In genomic region chr15:98692213-98692612, GRCh38 we compare ENCODE assay signal across 1 cellular context.
TF ChIP-seq lines count a peak whose summit lies in the region.

No MANE protein-coding gene starts in this region.

TF ChIP-seq in HepG2, 621 proteins besides CTCF, POLR2A, EP300 and RAD21 (continued from another document and continues in another):
- no peak for TF ChIP-seq ZBTB25 (CRISPR knock-in tag; IDR thresholded peaks at IDR 0.05)
- TF ChIP-seq ZNF816 (CRISPR knock-in tag; IDR thresholded peaks at IDR 0.05; ENCODE audit: borderline replicate concordance), result no peak
- TF ChIP-seq TGIF2 (CRISPR knock-in tag; IDR thresholded peaks at IDR 0.05), result no peak
- no peak for TF ChIP-seq ZSCAN29 (CRISPR knock-in tag; conservative IDR thresholded peaks at IDR 0.05)
- TF ChIP-seq ZUFSP (CRISPR knock-in tag; IDR thresholded peaks at IDR 0.05; ENCODE audit: borderline replicate concordance), result no peak
- peak; percentile 92 for TF ChIP-seq GATAD2A (CRISPR knock-in tag; IDR thresholded peaks at IDR 0.05)
- peak; percentile 73 for TF ChIP-seq ZNF644 (CRISPR knock-in tag; IDR thresholded peaks at IDR 0.05; ENCODE audit: low read depth)
- TF ChIP-seq ZFP82 (CRISPR knock-in tag; IDR thresholded peaks at IDR 0.05; ENCODE audit: borderline replicate concordance), result no peak
- no peak for TF ChIP-seq FOSL1 (CRISPR knock-in tag; IDR thresholded peaks at IDR 0.05; ENCODE audit: borderline replicate concordance)
- TF ChIP-seq HNF1B (CRISPR knock-in tag; IDR thresholded peaks at IDR 0.05), result peak; percentile 46; the same call in 1 of the 2 replicates
- TF ChIP-seq SAP130 (CRISPR knock-in tag; IDR thresholded peaks at IDR 0.05; ENCODE audit: low read depth), result peak; percentile 56
- no peak for TF ChIP-seq ZNF253 (CRISPR knock-in tag; IDR thresholded peaks at IDR 0.05; ENCODE audit: borderline replicate concordance)
- peak; percentile 54; the same call in 1 of the 2 replicates for TF ChIP-seq CREM (IDR thresholded peaks at IDR 0.05)
- TF ChIP-seq CREM (CRISPR knock-in tag; IDR thresholded peaks at IDR 0.05), result no peak
- TF ChIP-seq KDM3A (CRISPR knock-in tag; IDR thresholded peaks at IDR 0.05; ENCODE audit: low read depth), result no peak
- TF ChIP-seq ZBTB21 (CRISPR knock-in tag; IDR thresholded peaks at IDR 0.05), result no peak
- TF ChIP-seq ZBTB7A (CRISPR knock-in tag; IDR thresholded peaks at IDR 0.05), result peak; percentile 75; the same call in 1 of the 2 replicates
- no peak for TF ChIP-seq MIER2 (CRISPR knock-in tag; IDR thresholded peaks at IDR 0.05)
- TF ChIP-seq FOXP1 (IDR thresholded peaks at IDR 0.05), result no peak
- peak; percentile 64 for TF ChIP-seq FOXP1 (CRISPR knock-in tag; IDR thresholded peaks at IDR 0.05)
- no peak for TF ChIP-seq REL (CRISPR knock-in tag; conservative IDR thresholded peaks at IDR 0.05)
- TF ChIP-seq RFX3 (CRISPR knock-in tag; IDR thresholded peaks at IDR 0.05), result no peak
- no peak for TF ChIP-seq ATAD3A (CRISPR knock-in tag; IDR thresholded peaks at IDR 0.05)
- no peak for TF ChIP-seq ZSCAN21 (CRISPR knock-in tag; IDR thresholded peaks at IDR 0.05; ENCODE audit: borderline replicate concordance)
- TF ChIP-seq AKNA (CRISPR knock-in tag; IDR thresholded peaks at IDR 0.05; ENCODE audit: borderline replicate concordance), result no peak
- TF ChIP-seq CHCHD3 (CRISPR knock-in tag; IDR thresholded peaks at IDR 0.05), result no peak
- peak; percentile 44; the same call in 1 of the 2 replicates for TF ChIP-seq FOXJ3 (CRISPR knock-in tag; IDR thresholded peaks at IDR 0.05; ENCODE audit: borderline replicate concordance)
- no peak for TF ChIP-seq ZNF567 (CRISPR knock-in tag; IDR thresholded peaks at IDR 0.05; ENCODE audit: borderline replicate concordance)
- no peak for TF ChIP-seq PHB2 (IDR thresholded peaks at IDR 0.05; ENCODE audit: partially characterized antibody)
- TF ChIP-seq ARID4A (CRISPR knock-in tag; IDR thresholded peaks at IDR 0.05; ENCODE audit: borderline replicate concordance), result no peak
- no peak for TF ChIP-seq LCORL (IDR thresholded peaks at IDR 0.05)
- peak; percentile 81; the same call in 1 of the 2 replicates for TF ChIP-seq LCORL (CRISPR knock-in tag; IDR thresholded peaks at IDR 0.05)
- TF ChIP-seq MAFK (conservative IDR thresholded peaks at IDR 0.05 in 1 of 2, IDR thresholded peaks at IDR 0.05 in 1 of 2; ENCODE audit: low read length in 2 of 2), result peak; percentile 62 to 69
- TF ChIP-seq ZNF572 (CRISPR knock-in tag; IDR thresholded peaks at IDR 0.05), result no peak
- no peak for TF ChIP-seq TCF7L2 (IDR thresholded peaks at IDR 0.05; ENCODE audit: low read depth, low read length)
- TF ChIP-seq STAG1 (CRISPR knock-in tag; IDR thresholded peaks at IDR 0.05), result peak; percentile 10; the same call in 1 of the 2 replicates
- no peak for TF ChIP-seq CENPX (CRISPR knock-in tag; IDR thresholded peaks at IDR 0.05)
- no peak for TF ChIP-seq MYNN (CRISPR knock-in tag; IDR thresholded peaks at IDR 0.05; ENCODE audit: low read depth)
- TF ChIP-seq TFDP1 (CRISPR knock-in tag; IDR thresholded peaks at IDR 0.05; ENCODE audit: borderline replicate concordance), result no peak
- no peak for TF ChIP-seq KAT7 (CRISPR knock-in tag; IDR thresholded peaks at IDR 0.05; ENCODE audit: borderline replicate concordance)
- peak; percentile 97 for TF ChIP-seq RARA (CRISPR knock-in tag; IDR thresholded peaks at IDR 0.05)
- TF ChIP-seq SOX13 (IDR thresholded peaks at IDR 0.05), result no peak
- TF ChIP-seq SOX13 (CRISPR knock-in tag; conservative IDR thresholded peaks at IDR 0.05 in 1 of 2, IDR thresholded peaks at IDR 0.05 in 1 of 2), result peak in 1 of 2 experiments; percentile 73; a peak in 2 of 4 replicates
- TF ChIP-seq FOXA1 (IDR thresholded peaks at IDR 0.05), result no peak
- TF ChIP-seq FOXA1 (CRISPR knock-in tag; IDR thresholded peaks at IDR 0.05), result no peak
- TF ChIP-seq ADNP (CRISPR knock-in tag; IDR thresholded peaks at IDR 0.05), result no peak
- no peak for TF ChIP-seq TFE3 (CRISPR knock-in tag; IDR thresholded peaks at IDR 0.05)
- no peak for TF ChIP-seq ZFP91 (CRISPR knock-in tag; IDR thresholded peaks at IDR 0.05; ENCODE audit: borderline replicate concordance)
- no peak for TF ChIP-seq HDAC6 (IDR thresholded peaks at IDR 0.05; ENCODE audit: low read depth, low read length)
